In the genomic region with DNA sequence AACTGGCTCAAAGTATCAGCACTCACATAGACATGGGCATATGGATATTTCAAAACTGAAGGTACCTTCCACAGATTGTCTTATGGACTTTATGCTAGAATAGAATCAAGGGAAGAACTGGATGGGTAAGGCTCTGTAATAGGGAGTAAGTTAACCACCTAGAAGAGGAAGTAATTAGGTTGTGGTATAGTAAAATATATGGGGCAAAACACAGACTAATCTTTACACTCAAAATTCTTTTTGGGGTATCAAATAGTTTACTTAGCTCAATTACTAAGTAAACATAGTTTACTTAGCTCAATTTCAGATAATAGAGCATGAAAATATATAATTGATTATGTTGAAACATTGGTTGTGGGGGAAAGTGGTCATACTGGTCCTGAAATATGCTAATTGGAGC, we compare ENCODE assay signal across 1 cellular context.
TF ChIP-seq lines count a peak whose summit lies in the region.

No MANE protein-coding gene starts in this region.

TF ChIP-seq in GM23338, 12 proteins besides CTCF, POLR2A, EP300 and RAD21 (continued from another document):
- TF ChIP-seq, protein P1, sequence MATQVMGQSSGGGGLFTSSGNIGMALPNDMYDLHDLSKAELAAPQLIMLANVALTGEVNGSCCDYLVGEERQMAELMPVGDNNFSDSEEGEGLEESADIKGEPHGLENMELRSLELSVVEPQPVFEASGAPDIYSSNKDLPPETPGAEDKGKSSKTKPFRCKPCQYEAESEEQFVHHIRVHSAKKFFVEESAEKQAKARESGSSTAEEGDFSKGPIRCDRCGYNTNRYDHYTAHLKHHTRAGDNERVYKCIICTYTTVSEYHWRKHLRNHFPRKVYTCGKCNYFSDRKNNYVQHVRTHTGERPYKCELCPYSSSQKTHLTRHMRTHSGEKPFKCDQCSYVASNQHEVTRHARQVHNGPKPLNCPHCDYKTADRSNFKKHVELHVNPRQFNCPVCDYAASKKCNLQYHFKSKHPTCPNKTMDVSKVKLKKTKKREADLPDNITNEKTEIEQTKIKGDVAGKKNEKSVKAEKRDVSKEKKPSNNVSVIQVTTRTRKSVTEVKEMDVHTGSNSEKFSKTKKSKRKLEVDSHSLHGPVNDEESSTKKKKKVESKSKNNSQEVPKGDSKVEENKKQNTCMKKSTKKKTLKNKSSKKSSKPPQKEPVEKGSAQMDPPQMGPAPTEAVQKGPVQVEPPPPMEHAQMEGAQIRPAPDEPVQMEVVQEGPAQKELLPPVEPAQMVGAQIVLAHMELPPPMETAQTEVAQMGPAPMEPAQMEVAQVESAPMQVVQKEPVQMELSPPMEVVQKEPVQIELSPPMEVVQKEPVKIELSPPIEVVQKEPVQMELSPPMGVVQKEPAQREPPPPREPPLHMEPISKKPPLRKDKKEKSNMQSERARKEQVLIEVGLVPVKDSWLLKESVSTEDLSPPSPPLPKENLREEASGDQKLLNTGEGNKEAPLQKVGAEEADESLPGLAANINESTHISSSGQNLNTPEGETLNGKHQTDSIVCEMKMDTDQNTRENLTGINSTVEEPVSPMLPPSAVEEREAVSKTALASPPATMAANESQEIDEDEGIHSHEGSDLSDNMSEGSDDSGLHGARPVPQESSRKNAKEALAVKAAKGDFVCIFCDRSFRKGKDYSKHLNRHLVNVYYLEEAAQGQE (IDR thresholded peaks at IDR 0.05; ENCODE audit: unreplicated experiment) = no peak
- no peak for TF ChIP-seq POLR2AphosphoS5 (IDR thresholded peaks at IDR 0.05; ENCODE audit: low read depth)
- TF ChIP-seq ZNF331 (CRISPR knock-in tag; IDR thresholded peaks at IDR 0.05; ENCODE audit: low read depth) = no peak
- no peak for TF ChIP-seq NANOG (IDR thresholded peaks at IDR 0.05; ENCODE audit: borderline replicate concordance)
- no peak for TF ChIP-seq CREB1 (CRISPR knock-in tag; IDR thresholded peaks at IDR 0.05; ENCODE audit: low read depth)
- TF ChIP-seq, protein P2, sequence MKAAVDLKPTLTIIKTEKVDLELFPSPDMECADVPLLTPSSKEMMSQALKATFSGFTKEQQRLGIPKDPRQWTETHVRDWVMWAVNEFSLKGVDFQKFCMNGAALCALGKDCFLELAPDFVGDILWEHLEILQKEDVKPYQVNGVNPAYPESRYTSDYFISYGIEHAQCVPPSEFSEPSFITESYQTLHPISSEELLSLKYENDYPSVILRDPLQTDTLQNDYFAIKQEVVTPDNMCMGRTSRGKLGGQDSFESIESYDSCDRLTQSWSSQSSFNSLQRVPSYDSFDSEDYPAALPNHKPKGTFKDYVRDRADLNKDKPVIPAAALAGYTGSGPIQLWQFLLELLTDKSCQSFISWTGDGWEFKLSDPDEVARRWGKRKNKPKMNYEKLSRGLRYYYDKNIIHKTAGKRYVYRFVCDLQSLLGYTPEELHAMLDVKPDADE (IDR thresholded peaks at IDR 0.05) = no peak
- TF ChIP-seq EZH2 (IDR thresholded peaks at IDR 0.05; ENCODE audit: low read depth, unreplicated experiment) = no peak
- TF ChIP-seq ZNF114 (CRISPR knock-in tag; IDR thresholded peaks at IDR 0.05) = no peak
- no peak for TF ChIP-seq EZH2phosphoT487 (IDR thresholded peaks at IDR 0.05; ENCODE audit: unreplicated experiment)
- no peak for TF ChIP-seq JUNB (IDR thresholded peaks at IDR 0.05; ENCODE audit: unreplicated experiment)
- TF ChIP-seq STAT1 (IDR thresholded peaks at IDR 0.05; ENCODE audit: unreplicated experiment) = no peak
